8 cellular contexts compared by ENCODE assay signal in the genomic region with DNA sequence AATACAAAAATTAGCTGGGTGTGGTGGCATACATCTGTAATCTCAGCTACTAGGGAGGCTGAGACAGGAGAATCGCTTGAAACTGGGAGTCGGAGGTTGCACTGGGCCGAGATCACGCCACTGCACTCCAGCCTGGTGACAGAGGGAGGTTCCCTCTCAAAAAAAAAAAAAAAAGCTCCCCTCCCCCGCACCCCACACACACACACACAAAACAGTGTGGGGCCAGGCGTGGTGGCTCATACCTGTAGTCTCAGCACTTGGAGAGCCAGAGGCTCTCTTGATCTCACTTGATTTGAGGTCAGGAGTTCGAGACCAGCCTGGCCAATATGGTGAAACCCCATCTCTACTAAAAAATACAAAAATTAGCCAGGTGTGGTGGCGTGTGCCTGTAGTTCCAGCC. TPM values are rescaled to one million over a fixed set of nuclear protein-coding genes. Genes with fewer than 3 reads are reported as not detected.
DNase-seq lines count a peak whose midpoint lies in the region; ATAC-seq and TF ChIP-seq lines count a peak whose summit lies in the region.
"Not testable (repeated sequence)": the region's sequence is repeated elsewhere in the genome, so short reads cannot be mapped to it uniquely, and the experiment has no call there.

No MANE protein-coding gene starts in this region.

- H3K9me3 Mint-ChIP-seq in CD4-positive, CD25-positive, alpha-beta regulatory T cell; activated CD4-positive, alpha-beta T cell treated with anti-CD3 and anti-CD28 coated beads for 36 hours (ENCODE audit: low read depth); activated T-cell treated with anti-CD3 and anti-CD28 coated beads, Interleukin-2, amount 50 U/mL, for 72 hours; effector memory CD8-positive, alpha-beta T cell; osteocyte (ENCODE audit: unreplicated experiment): not testable (repeated sequence)

- not testable (repeated sequence) for H3K27me3 ChIP-seq in CD4-positive, CD25-positive, alpha-beta regulatory T cell (ENCODE audit: control insufficient read depth, insufficient read depth, low read length); ascending aorta; suprapubic skin

- not testable (repeated sequence) for H3K4me3 ChIP-seq in CD4-positive, CD25-positive, alpha-beta regulatory T cell (ENCODE audit: low read depth, low read length); ascending aorta; suprapubic skin

- H3K27ac ChIP-seq in CD4-positive, CD25-positive, alpha-beta regulatory T cell (ENCODE audit: insufficient read depth, low read length, poor library complexity, severe bottlenecking): not testable (repeated sequence)
- H3K27ac ChIP-seq in ascending aorta (peak overlapping the region; percentile 69 to 73), suprapubic skin (peak overlapping the region; percentile 6)

- TF ChIP-seq CTCF in ascending aorta (IDR thresholded peaks at IDR 0.05); osteocyte (IDR thresholded peaks at IDR 0.05); suprapubic skin (IDR thresholded peaks at IDR 0.05): not testable (repeated sequence)

- not testable (repeated sequence) for H3K4me1 ChIP-seq in CD4-positive, CD25-positive, alpha-beta regulatory T cell (ENCODE audit: control insufficient read depth, insufficient read depth, low read length, poor library complexity, severe bottlenecking); suprapubic skin
- H3K4me1 ChIP-seq in ascending aorta: peaks cover 3 to 19% of the 10 kb centered on the region in 2 donors

- H3K4me1 Mint-ChIP-seq in CD4-positive, CD25-positive, alpha-beta regulatory T cell: peaks cover 6 to 57% (median 19%) of the 10 kb centered on the region in 4 donors
- H3K4me1 Mint-ChIP-seq in activated CD4-positive, alpha-beta T cell treated with anti-CD3 and anti-CD28 coated beads for 36 hours: peaks cover 32% of the 10 kb centered on the region
- H3K4me1 Mint-ChIP-seq in activated T-cell treated with anti-CD3 and anti-CD28 coated beads, Interleukin-2, amount 50 U/mL, for 72 hours (ENCODE audit: low read depth): peaks cover 25% of the 10 kb centered on the region
- H3K4me1 Mint-ChIP-seq in effector memory CD8-positive, alpha-beta T cell (ENCODE audit: low read depth in 2 of 2): peaks cover 16 to 27% of the 10 kb centered on the region in 2 donors
- H3K4me1 Mint-ChIP-seq in osteocyte (ENCODE audit: unreplicated experiment): peaks cover 20% of the 10 kb centered on the region

- WGBS in suprapubic skin: 90% methylated on average over 8 of the region's 8 CpGs

- TF ChIP-seq POLR2A in suprapubic skin (IDR thresholded peaks at IDR 0.05): not testable (repeated sequence)

- intact Hi-C loops in activated CD4-positive, alpha-beta T cell treated with anti-CD3 and anti-CD28 coated beads for 36 hours (cut with DNase I, micrococcal nuclease): loop anchor here in 1 of 2 experiments (5.0 kb wide), 1 partner anchor 54 kb away; no protein-coding TSS in a partner anchor
- intact Hi-C loops in ascending aorta (cut with DNase I): loop anchor here (1.0 kb wide), 1 partner anchor 17 kb away; no protein-coding TSS in a partner anchor

- H3K27ac Mint-ChIP-seq in CD4-positive, CD25-positive, alpha-beta regulatory T cell: peak overlapping the region in 2 of 3 donors; percentile 42 to 68
- H3K27ac Mint-ChIP-seq in activated CD4-positive, alpha-beta T cell treated with anti-CD3 and anti-CD28 coated beads for 36 hours: peak overlapping the region; percentile 31
- peak overlapping the region; percentile 60 for H3K27ac Mint-ChIP-seq in activated T-cell treated with anti-CD3 and anti-CD28 coated beads, Interleukin-2, amount 50 U/mL, for 72 hours
- H3K27ac Mint-ChIP-seq in effector memory CD8-positive, alpha-beta T cell: peak overlapping the region; percentile 39 to 65
- H3K27ac Mint-ChIP-seq in osteocyte (ENCODE audit: unreplicated experiment): peak overlapping the region; percentile 70

- H3K27me3 Mint-ChIP-seq in CD4-positive, CD25-positive, alpha-beta regulatory T cell; activated CD4-positive, alpha-beta T cell treated with anti-CD3 and anti-CD28 coated beads for 36 hours; activated T-cell treated with anti-CD3 and anti-CD28 coated beads, Interleukin-2, amount 50 U/mL, for 72 hours (ENCODE audit: low read depth); effector memory CD8-positive, alpha-beta T cell; osteocyte (ENCODE audit: unreplicated experiment): not testable (repeated sequence)

- not testable (repeated sequence) for TF ChIP-seq EP300 in suprapubic skin (IDR thresholded peaks at IDR 0.05)

- CTCF ChIA-PET in HEK293T (lab: Yijun Ruan, JAX): interaction anchor here (1.3 kb wide), 1 partner anchor 15 kb away, joined by 3 read pairs; no protein-coding TSS in a partner anchor
- CTCF ChIA-PET in activated CD4-positive, alpha-beta T cell treated with anti-CD3 and anti-CD28 coated beads for 36 hours (lab: Charles Lee): not testable (repeated sequence)

- not testable (repeated sequence) for ATAC-seq in CD4-positive, CD25-positive, alpha-beta regulatory T cell (ENCODE audit: low read depth in 2 of 2); effector memory CD8-positive, alpha-beta T cell (replicated peaks)
- ATAC-seq in activated CD4-positive, alpha-beta T cell treated with anti-CD3 and anti-CD28 coated beads for 36 hours: peak; percentile 59
- peak in 1 of 2 donors; percentile 38 for ATAC-seq in activated T-cell treated with anti-CD3 and anti-CD28 coated beads, Interleukin-2, amount 50 U/mL, for 72 hours (replicated peaks in 1 of 2)

- POLR2A ChIA-PET in HEK293T (lab: Yijun Ruan, JAX): not testable (repeated sequence)
- POLR2A ChIA-PET in activated CD4-positive, alpha-beta T cell treated with anti-CD3 and anti-CD28 coated beads for 36 hours (lab: Charles Lee): interaction anchor here (0.6 kb wide), 1 partner anchor 60 kb away, joined by 4 read pairs; no protein-coding TSS in a partner anchor

- DNase-seq in CD4-positive, CD25-positive, alpha-beta regulatory T cell; HEK293T (ENCODE audit: extremely low spot score); activated T-cell treated with anti-CD3 and anti-CD28 coated beads, Interleukin-2, amount 50 U/mL, for 72 hours; ascending aorta (ENCODE audit: low spot score in 2 of 2); effector memory CD8-positive, alpha-beta T cell; osteocyte (ENCODE audit: extremely low spot score, unreplicated experiment); suprapubic skin (ENCODE audit: low spot score in 2 of 2): not testable (repeated sequence)
- DNase-seq in activated CD4-positive, alpha-beta T cell treated with anti-CD3 and anti-CD28 coated beads for 36 hours: peak; percentile 47

- H3K4me3 Mint-ChIP-seq in CD4-positive, CD25-positive, alpha-beta regulatory T cell; activated CD4-positive, alpha-beta T cell treated with anti-CD3 and anti-CD28 coated beads for 36 hours; activated T-cell treated with anti-CD3 and anti-CD28 coated beads, Interleukin-2, amount 50 U/mL, for 72 hours; osteocyte (ENCODE audit: unreplicated experiment): not testable (repeated sequence)
- H3K4me3 Mint-ChIP-seq in effector memory CD8-positive, alpha-beta T cell: peak overlapping the region in 1 of 2 donors; percentile 10

- not testable (repeated sequence) for H3K36me3 Mint-ChIP-seq in CD4-positive, CD25-positive, alpha-beta regulatory T cell; osteocyte (ENCODE audit: unreplicated experiment)
- peaks cover 22% of the 10 kb centered on the region for H3K36me3 Mint-ChIP-seq in activated CD4-positive, alpha-beta T cell treated with anti-CD3 and anti-CD28 coated beads for 36 hours (ENCODE audit: low read depth)
- peaks cover 0 to 12% of the 10 kb centered on the region in 2 donors for H3K36me3 Mint-ChIP-seq in activated T-cell treated with anti-CD3 and anti-CD28 coated beads, Interleukin-2, amount 50 U/mL, for 72 hours (ENCODE audit: insufficient read depth in 2 of 2)
- peaks cover 49% of the 10 kb centered on the region for H3K36me3 Mint-ChIP-seq in effector memory CD8-positive, alpha-beta T cell (ENCODE audit: insufficient read depth)

- H3K9me3 ChIP-seq in CD4-positive, CD25-positive, alpha-beta regulatory T cell (ENCODE audit: control insufficient read depth in 2 of 2, low read length in 2 of 2); ascending aorta; suprapubic skin: not testable (repeated sequence)

- H3K36me3 ChIP-seq in CD4-positive, CD25-positive, alpha-beta regulatory T cell (ENCODE audit: control insufficient read depth, insufficient read depth, low read length): peaks cover 20% of the 10 kb centered on the region
- H3K36me3 ChIP-seq in ascending aorta: not testable (repeated sequence)
- peaks cover 21% of the 10 kb centered on the region for H3K36me3 ChIP-seq in suprapubic skin

RNA-seq across cellular contexts. Expression of gene GATAD2B, which starts 16.9 kb away (rescaled TPM):
- total RNA-seq in CD4-positive, CD25-positive, alpha-beta regulatory T cell: 81.5 TPM
- 1 to 10 TPM; 2.9 to 4.5 (median 3.3) TPM for polyA plus RNA-seq in CD4-positive, CD25-positive, alpha-beta regulatory T cell
- total RNA-seq in activated CD4-positive, alpha-beta T cell treated with anti-CD3 and anti-CD28 coated beads for 36 hours: 10 to 100 TPM; 57.0 to 63.9 TPM
- 100 to 1,000 TPM in 1 of 2 donors, 10 to 100 TPM in 1; 87.4 to 106 TPM for total RNA-seq in activated T-cell treated with anti-CD3 and anti-CD28 coated beads, Interleukin-2, amount 50 U/mL, for 72 hours
- total RNA-seq in ascending aorta: 9.5 TPM
- 63.2 and 66.7 TPM in 2 replicates for total RNA-seq in osteocyte
- 10 to 100 TPM; 25.5 to 64.5 (median 37.1) TPM for total RNA-seq in suprapubic skin

RNA-seq across cellular contexts. Expression of gene DENND4B, which starts 40.6 kb away (rescaled TPM):
- total RNA-seq in CD4-positive, CD25-positive, alpha-beta regulatory T cell: 133 TPM
- polyA plus RNA-seq in CD4-positive, CD25-positive, alpha-beta regulatory T cell: 10 to 100 TPM; 11.2 to 21.2 (median 13.6) TPM
- 100 to 1,000 TPM; 100 to 110 TPM for total RNA-seq in activated CD4-positive, alpha-beta T cell treated with anti-CD3 and anti-CD28 coated beads for 36 hours
- 100 to 1,000 TPM; 105 to 108 TPM for total RNA-seq in activated T-cell treated with anti-CD3 and anti-CD28 coated beads, Interleukin-2, amount 50 U/mL, for 72 hours
- total RNA-seq in ascending aorta: 80.0 TPM
- total RNA-seq in osteocyte: 48.0 and 53.1 TPM in 2 replicates
- 10 to 100 TPM; 20.0 to 45.1 (median 31.0) TPM for total RNA-seq in suprapubic skin

RNA-seq across cellular contexts. Expression of gene CRTC2, which starts 52.5 kb away (rescaled TPM):
- total RNA-seq in CD4-positive, CD25-positive, alpha-beta regulatory T cell: 145 TPM
- 10 to 100 TPM; 13.6 to 32.6 (median 26.0) TPM for polyA plus RNA-seq in CD4-positive, CD25-positive, alpha-beta regulatory T cell
- 10 to 100 TPM; 60.6 to 80.4 TPM for total RNA-seq in activated CD4-positive, alpha-beta T cell treated with anti-CD3 and anti-CD28 coated beads for 36 hours
- total RNA-seq in activated T-cell treated with anti-CD3 and anti-CD28 coated beads, Interleukin-2, amount 50 U/mL, for 72 hours: 100 to 1,000 TPM; 107 to 121 TPM
- total RNA-seq in ascending aorta: 10.1 TPM
- total RNA-seq in osteocyte: 29.4 and 41.9 TPM in 2 replicates
- total RNA-seq in suprapubic skin: 10 to 100 TPM; 19.3 to 36.2 (median 24.5) TPM

RNA-seq across cellular contexts. Expression of gene SLC39A1, which starts 57.4 kb away (rescaled TPM):
- total RNA-seq in CD4-positive, CD25-positive, alpha-beta regulatory T cell: 15.8 TPM
- 10 to 100 TPM; 30.4 to 42.1 (median 35.8) TPM for polyA plus RNA-seq in CD4-positive, CD25-positive, alpha-beta regulatory T cell
- 10 to 100 TPM; 64.4 to 65.5 TPM for total RNA-seq in activated CD4-positive, alpha-beta T cell treated with anti-CD3 and anti-CD28 coated beads for 36 hours
- 10 to 100 TPM; 86.5 to 90.7 TPM for total RNA-seq in activated T-cell treated with anti-CD3 and anti-CD28 coated beads, Interleukin-2, amount 50 U/mL, for 72 hours
- total RNA-seq in ascending aorta: 86.3 TPM
- total RNA-seq in osteocyte: 93.2 and 95.3 TPM in 2 replicates
- 10 to 100 TPM; 60.0 to 79.5 (median 69.6) TPM for total RNA-seq in suprapubic skin
